Comparison of ENCODE assay signal across 21 cellular contexts in genomic region chr6:159473435-159473834, GRCh38.
"Had no signal": no experiment of that assay in that cellular context is flagged by ENCODE, and none has a peak within 500 bp of the region (broad histone marks: within the 10 kb centered on the region; RNA-seq: fewer than 3 reads in every experiment).

No MANE protein-coding gene starts in this region.

- H3K4me3 ChIP-seq: SJSA1, SK-N-MC had no signal

- ATAC-seq: HepG2, Panc1, PC-3 had no signal

- DNase-seq: IMR-90, Kasumi-1, KG1, MM.1S, NCI-H1092 treated with DMSO at 0.1 percent for 48 hours, NCI-H1436, NCI-H187, NCI-H2029, NCI-H2081 treated with DMSO at 0.1 percent for 48 hours, NCI-H2171, NCI-H226, NCI-H510A, NCI-H524 treated with DMSO at 0.1 percent for 48 hours, NCI-H69, NCI-H774, PC-3, SIG-M5 had no signal
